8 cellular contexts compared by ENCODE assay signal in genomic region chr1:226187019-226187322, GRCh38. TPM values are rescaled to one million over a fixed set of nuclear protein-coding genes. Genes with fewer than 3 reads are reported as not detected.
DNase-seq lines count a peak whose midpoint lies in the region; ATAC-seq and TF ChIP-seq lines count a peak whose summit lies in the region.

No MANE protein-coding gene starts in this region.

- H3K27ac Mint-ChIP-seq in H9 (peak overlapping the region in 1 of 3 experiments; percentile 83; a peak in 3 of 7 replicates), activated B cell treated with CpG ODN at 0.5 μM for 24 hours (peak overlapping the region; percentile 90)

- H2BK15ac ChIP-seq in H9 (ENCODE audit: low read depth, low read length): no peak overlapping the region

- CTCF ChIA-PET in activated B cell treated with CpG ODN at 0.5 μM for 24 hours (lab: Charles Lee): no interaction called here

- peak overlapping the region; percentile 91 to 95 for H3K4me3 Mint-ChIP-seq in H9
- H3K4me3 Mint-ChIP-seq in activated B cell treated with CpG ODN at 0.5 μM for 24 hours: peak overlapping the region; percentile 92

- H3K79me2 ChIP-seq in H9 (ENCODE audit: insufficient read depth, low read length): peaks cover 11% of the 10 kb centered on the region; the same call in 1 of the 2 replicates

- no peak for TF ChIP-seq CTCF in H9 (conservative IDR thresholded peaks at IDR 0.05)
- TF ChIP-seq CTCF in activated B cell treated with CpG ODN at 0.5 μM for 24 hours (IDR thresholded peaks at IDR 0.05): no peak

- H3K4ac ChIP-seq in H9 (ENCODE audit: low read depth, low read length): no peak overlapping the region

- H2BK120ac ChIP-seq in H9 (ENCODE audit: low read depth, low read length, poor library complexity, severe bottlenecking): no peak overlapping the region

- no peak overlapping the region for H2AK5ac ChIP-seq in H9 (ENCODE audit: insufficient read length, low read length)

- H4K20me1 ChIP-seq in H9 (ENCODE audit: control insufficient read depth, insufficient read depth, insufficient read length): no peaks in the 10 kb centered on the region

- WGBS in H9 (ENCODE audit: extremely low coverage, insufficient read length, low lambda C conversion rate): no CpG with 5 or more reads among the region's 10 CpGs
- 8% methylated on average over 10 of the region's 10 CpGs for WGBS in right cardiac atrium

- H3K4me3 ChIP-seq in right cardiac atrium (ENCODE audit: low read length): peak overlapping the region; percentile 83
- H3K4me3 ChIP-seq in skin epidermis: peak overlapping the region; percentile 57 to 87 (median 78)

- H3K9me3 ChIP-seq in H9 (ENCODE audit: control insufficient read depth, low read depth, low read length) (no peaks in the 10 kb centered on the region), right cardiac atrium (ENCODE audit: control insufficient read depth, low read length) (no peaks in the 10 kb centered on the region)

- peaks cover 8% of the 10 kb centered on the region for H3K79me1 ChIP-seq in H9 (ENCODE audit: insufficient read depth, low read depth, low read length, poor library complexity, severe bottlenecking)

- no peak overlapping the region for H4K8ac ChIP-seq in H9 (replicated peaks; ENCODE audit: insufficient read length, low read depth, low read length)

- no peak overlapping the region for H3K56ac ChIP-seq in H9 (ENCODE audit: insufficient read length, low read depth, low read length)

- no peaks in the 10 kb centered on the region for H3K27me3 ChIP-seq in H9 (ENCODE audit: insufficient read depth, low read length)
- no peaks in the 10 kb centered on the region for H3K27me3 ChIP-seq in right cardiac atrium (ENCODE audit: control insufficient read depth, insufficient read depth)

- intact Hi-C loops in activated B cell treated with CpG ODN at 0.5 μM for 24 hours (cut with micrococcal nuclease): loop anchor here (5.0 kb wide), 4 partner anchors 120 to 720 kb away; partner anchors contain the start of genes LIN9 and SRP9
- intact Hi-C loops in right cardiac atrium (cut with DNase I): no loop called here

- no peak for ATAC-seq in activated B cell treated with CpG ODN at 0.5 μM for 24 hours (ENCODE audit: low read depth)
- ATAC-seq in right cardiac atrium: no peak
- ATAC-seq in HG02973 (IDR thresholded peaks at IDR 0.05; ENCODE audit: unreplicated experiment): no peak
- no peak for ATAC-seq in HG03520 (IDR thresholded peaks at IDR 0.05; ENCODE audit: unreplicated experiment)
- ATAC-seq in GM21423 (IDR thresholded peaks at IDR 0.05; ENCODE audit: unreplicated experiment): no peak

- no peak overlapping the region for H3K18ac ChIP-seq in H9 (ENCODE audit: insufficient read length, low read depth, low read length)

- H3K27me3 Mint-ChIP-seq in H9 (ENCODE audit: low read depth) (no peaks in the 10 kb centered on the region), activated B cell treated with CpG ODN at 0.5 μM for 24 hours (no peaks in the 10 kb centered on the region)

- no peak overlapping the region for H3K14ac ChIP-seq in H9 (ENCODE audit: insufficient read depth, low read length)

- DNase-seq in H9 (no peak), activated B cell treated with CpG ODN at 0.5 μM for 24 hours (no peak), right cardiac atrium (no peak), 8988T (no peak)

- no peak overlapping the region for H2BK5ac ChIP-seq in H9 (ENCODE audit: insufficient read length, low read length)

- H3T11ph ChIP-seq in H9 (ENCODE audit: low read length): no peak overlapping the region

- no peak overlapping the region for H3K27ac ChIP-seq in H9 (ENCODE audit: insufficient read length, low read depth, low read length)
- H3K27ac ChIP-seq in right cardiac atrium (ENCODE audit: low read length): peak overlapping the region; percentile 93
- peak overlapping the region; percentile 83 to 98 (median 95) for H3K27ac ChIP-seq in skin epidermis

- H3K36me3 Mint-ChIP-seq in H9 (ENCODE audit: insufficient read depth in 1 of 3, low read depth in 3 of 3): peaks cover 0 to 12% (median 8%) of the 10 kb centered on the region in 3 experiments; a peak in 4 of 7 replicates
- H3K36me3 Mint-ChIP-seq in activated B cell treated with CpG ODN at 0.5 μM for 24 hours (ENCODE audit: low read depth): peaks cover 21% of the 10 kb centered on the region

- no peak overlapping the region for H3K23ac ChIP-seq in H9 (ENCODE audit: insufficient read length, low read depth, low read length)

- POLR2A ChIA-PET in activated B cell treated with CpG ODN at 0.5 μM for 24 hours (lab: Charles Lee): interaction anchor here (0.8 to 1.3 kb wide), 4 partner anchors 59 to 104 kb away, joined by 3 to 8 read pairs (median 5); no protein-coding TSS in a partner anchor

- H2BK20ac ChIP-seq in H9 (ENCODE audit: low read depth, low read length, poor library complexity, severe bottlenecking): no peak overlapping the region

- H2BK12ac ChIP-seq in H9 (ENCODE audit: insufficient read length, low read depth, low read length): no peak overlapping the region

- no peaks in the 10 kb centered on the region for H3K9me3 Mint-ChIP-seq in H9
- H3K9me3 Mint-ChIP-seq in activated B cell treated with CpG ODN at 0.5 μM for 24 hours: no peaks in the 10 kb centered on the region

- peaks cover 6% of the 10 kb centered on the region for H3K23me2 ChIP-seq in H9 (ENCODE audit: insufficient read length, low read depth, low read length, poor library complexity, severe bottlenecking)

- no peak overlapping the region for H4K5ac ChIP-seq in H9 (ENCODE audit: insufficient read length, low read depth, low read length)

- H4K91ac ChIP-seq in H9 (ENCODE audit: insufficient read length, low read depth, low read length): no peak overlapping the region

- H3K4me1 ChIP-seq in H9 (ENCODE audit: insufficient read depth, low read length): no peaks in the 10 kb centered on the region; the same call in 1 of the 2 replicates
- H3K4me1 ChIP-seq in right cardiac atrium (ENCODE audit: control insufficient read depth, insufficient read depth, low read length): peaks cover 3% of the 10 kb centered on the region

- no peak overlapping the region for H3K9ac ChIP-seq in H9 (ENCODE audit: extremely low read depth, insufficient read length, low read length)

- H3K4me1 Mint-ChIP-seq in H9 (peaks cover 22 to 23% of the 10 kb centered on the region in 2 experiments), activated B cell treated with CpG ODN at 0.5 μM for 24 hours (peaks cover 39% of the 10 kb centered on the region)

- peak overlapping the region; percentile 72 for H3K4me2 ChIP-seq in H9 (ENCODE audit: insufficient read depth, insufficient read length, low read length)

- no peak overlapping the region for H2AFZ ChIP-seq in H9 (ENCODE audit: low read length)

RNA-seq across cellular contexts. Expression of gene ACBD3, which starts 0.4 kb away (rescaled TPM):
- total RNA-seq in H9 (2021) (30.6 and 30.8 TPM in 2 replicates), activated B cell treated with CpG ODN at 0.5 μM for 24 hours (38.6 and 41.4 TPM in 2 replicates), right cardiac atrium (10 to 100 TPM; 24.0 to 38.4 (median 28.8) TPM)
- 9.5 TPM for polyA plus RNA-seq in right cardiac atrium

RNA-seq across cellular contexts. Expression of gene MIXL1, which starts 36.5 kb away (rescaled TPM):
- total RNA-seq in H9 (2021): 4.7 and 4.9 TPM in 2 replicates
- total RNA-seq in activated B cell treated with CpG ODN at 0.5 μM for 24 hours: 0.75 and 0.93 TPM in 2 replicates
- total RNA-seq in right cardiac atrium: not detected
- polyA plus RNA-seq in right cardiac atrium: not detected
